In genomic region chr4:28759064-28759463, GRCh38 we compare ENCODE assay signal across 36 cellular contexts.
"Had no signal": no experiment of that assay in that cellular context is flagged by ENCODE, and none has a peak within 500 bp of the region (broad histone marks: within the 10 kb centered on the region; RNA-seq: fewer than 3 reads in every experiment).

No MANE protein-coding gene starts in this region.

- H3K27ac ChIP-seq: adrenal gland, body of pancreas, breast epithelium, cardiac muscle cell, coronary artery, dorsolateral prefrontal cortex, heart left ventricle, WERI-Rb-1 had no signal

- H3K4me3 Mint-ChIP-seq: activated B cell treated with CpG ODN at 0.5 μM for 24 hours; activated CD8-positive, alpha-beta T cell treated with anti-CD3 and anti-CD28 coated beads for 36 hours; activated naive CD4-positive, alpha-beta T cell treated with anti-CD3 and anti-CD28 coated beads for 36 hours; activated naive CD4-positive, alpha-beta T cell treated with anti-CD3 and anti-CD28 coated beads, Interleukin-2, amount 50 U/mL, for 24 hours; activated naive CD8-positive, alpha-beta T cell treated with anti-CD3 and anti-CD28 coated beads for 36 hours; activated naive CD8-positive, alpha-beta T cell treated with anti-CD3 and anti-CD28 coated beads, Interleukin-2, amount 50 U/mL, for 24 hours; activated T-cell treated with anti-CD3 and anti-CD28 coated beads, Interleukin-2, amount 50 U/mL, for 4 hours; activated T-helper 17 cell treated with anti-CD3 and anti-CD28 coated beads, Interleukin-2, amount 50 U/mL, for 72 hours; dendritic cell treated with granulocyte-macrophage colony-stimulating factor and Interleukin-4, amounts not matched to agents 40 ng/mL and 50 ng/mL, for 4 days; endodermal cell had no signal

- H3K9me3 Mint-ChIP-seq: dendritic cell treated with granulocyte-macrophage colony-stimulating factor and Interleukin-4, amounts not matched to agents 40 ng/mL and 50 ng/mL, for 4 days; endodermal cell had no signal

- H3K4me3 ChIP-seq: adrenal gland, body of pancreas, breast epithelium, cardiac muscle cell, coronary artery, dorsolateral prefrontal cortex, heart left ventricle had no signal

- DNase-seq: activated B cell treated with CpG ODN at 0.5 μM for 24 hours; activated CD4-positive, alpha-beta T cell treated with anti-CD3 and anti-CD28 coated beads for 48 hours; activated CD4-positive, alpha-beta T cell treated with anti-CD3 and anti-CD28 coated beads, Interleukin-2, amount 50 U/mL, for 1 hour; activated CD4-positive, alpha-beta T cell treated with anti-CD3 and anti-CD28 coated beads, Interleukin-2, amount 50 U/mL, for 48 hours; activated CD8-positive, alpha-beta memory T cell treated with anti-CD3 and anti-CD28 coated beads for 24 hours; activated CD8-positive, alpha-beta T cell treated with anti-CD3 and anti-CD28 coated beads for 36 hours; activated effector memory CD4-positive, alpha-beta T cell treated with Interleukin-2 at 50 U/mL for 16 hours; activated gamma-delta T cell treated with Interleukin-2 at 50 U/mL for 16 hours; activated naive CD4-positive, alpha-beta T cell treated with anti-CD3 and anti-CD28 coated beads for 36 hours; activated naive CD8-positive, alpha-beta T cell treated with anti-CD3 and anti-CD28 coated beads for 36 hours; activated naive CD8-positive, alpha-beta T cell treated with anti-CD3 and anti-CD28 coated beads, Interleukin-2, amount 50 U/mL, for 24 hours; activated T-cell treated with anti-CD3 and anti-CD28 coated beads, Interleukin-2, amount 50 U/mL, for 4 hours; adrenal gland; amygdala; aorta; body of pancreas; central memory CD4-positive, alpha-beta T cell; cerebellar nuclear complex; dorsolateral prefrontal cortex; effector memory CD4-positive, alpha-beta T cell; endodermal cell; foreskin fibroblast; glutamatergic neuron; heart left ventricle; T-helper 2 cell; WERI-Rb-1 had no signal

- H3K4me1 ChIP-seq: adrenal gland, body of pancreas, breast epithelium, heart left ventricle had no signal

- FAIRE-seq: frontal cortex, TTC549 had no signal

- H3K9me3 ChIP-seq: adrenal gland, body of pancreas, breast epithelium, heart left ventricle had no signal

- H3K27me3 Mint-ChIP-seq: activated B cell treated with CpG ODN at 0.5 μM for 24 hours; activated CD8-positive, alpha-beta T cell treated with anti-CD3 and anti-CD28 coated beads for 36 hours; activated naive CD4-positive, alpha-beta T cell treated with anti-CD3 and anti-CD28 coated beads, Interleukin-2, amount 50 U/mL, for 24 hours; activated naive CD8-positive, alpha-beta T cell treated with anti-CD3 and anti-CD28 coated beads for 36 hours; activated naive CD8-positive, alpha-beta T cell treated with anti-CD3 and anti-CD28 coated beads, Interleukin-2, amount 50 U/mL, for 24 hours; activated T-helper 17 cell treated with anti-CD3 and anti-CD28 coated beads, Interleukin-2, amount 50 U/mL, for 72 hours; dendritic cell treated with granulocyte-macrophage colony-stimulating factor and Interleukin-4, amounts not matched to agents 40 ng/mL and 50 ng/mL, for 4 days had no signal

- H3K36me3 ChIP-seq: adrenal gland, breast epithelium, cardiac muscle cell, heart left ventricle, WERI-Rb-1 had no signal

- H3K4me1 Mint-ChIP-seq: activated B cell treated with CpG ODN at 0.5 μM for 24 hours; activated naive CD4-positive, alpha-beta T cell treated with anti-CD3 and anti-CD28 coated beads, Interleukin-2, amount 50 U/mL, for 24 hours; activated naive CD8-positive, alpha-beta T cell treated with anti-CD3 and anti-CD28 coated beads for 36 hours; activated naive CD8-positive, alpha-beta T cell treated with anti-CD3 and anti-CD28 coated beads, Interleukin-2, amount 50 U/mL, for 24 hours; activated T-helper 17 cell treated with anti-CD3 and anti-CD28 coated beads, Interleukin-2, amount 50 U/mL, for 72 hours had no signal

- H3K36me3 Mint-ChIP-seq: activated naive CD4-positive, alpha-beta T cell treated with anti-CD3 and anti-CD28 coated beads, Interleukin-2, amount 50 U/mL, for 24 hours; activated naive CD8-positive, alpha-beta T cell treated with anti-CD3 and anti-CD28 coated beads for 36 hours had no signal

- ATAC-seq: activated CD4-positive, CD25-positive, alpha-beta regulatory T cell treated with anti-CD3 and anti-CD28 coated beads, Interleukin-2, amount 50 U/mL, for 24 hours; activated CD8-positive, alpha-beta T cell treated with anti-CD3 and anti-CD28 coated beads for 36 hours; activated naive CD8-positive, alpha-beta T cell treated with anti-CD3 and anti-CD28 coated beads, Interleukin-2, amount 50 U/mL, for 24 hours; activated T-cell treated with anti-CD3 and anti-CD28 coated beads, Interleukin-2, amount 50 U/mL, for 4 hours; activated T-helper 17 cell treated with anti-CD3 and anti-CD28 coated beads, Interleukin-2, amount 50 U/mL, for 72 hours; body of pancreas; esophagus mucosa; heart left ventricle had no signal

- H3K27ac Mint-ChIP-seq: activated B cell treated with CpG ODN at 0.5 μM for 24 hours; activated CD8-positive, alpha-beta T cell treated with anti-CD3 and anti-CD28 coated beads for 36 hours; activated naive CD4-positive, alpha-beta T cell treated with anti-CD3 and anti-CD28 coated beads for 36 hours; activated naive CD4-positive, alpha-beta T cell treated with anti-CD3 and anti-CD28 coated beads, Interleukin-2, amount 50 U/mL, for 24 hours; activated naive CD8-positive, alpha-beta T cell treated with anti-CD3 and anti-CD28 coated beads for 36 hours; activated naive CD8-positive, alpha-beta T cell treated with anti-CD3 and anti-CD28 coated beads, Interleukin-2, amount 50 U/mL, for 24 hours; activated T-helper 17 cell treated with anti-CD3 and anti-CD28 coated beads, Interleukin-2, amount 50 U/mL, for 72 hours; dendritic cell treated with granulocyte-macrophage colony-stimulating factor and Interleukin-4, amounts not matched to agents 40 ng/mL and 50 ng/mL, for 4 days; endodermal cell had no signal

- H3K27me3 ChIP-seq: adrenal gland, body of pancreas, breast epithelium, cardiac muscle cell, dorsolateral prefrontal cortex, heart left ventricle had no signal
